Comparison of ENCODE assay signal across 9 cellular contexts in the genomic region with DNA sequence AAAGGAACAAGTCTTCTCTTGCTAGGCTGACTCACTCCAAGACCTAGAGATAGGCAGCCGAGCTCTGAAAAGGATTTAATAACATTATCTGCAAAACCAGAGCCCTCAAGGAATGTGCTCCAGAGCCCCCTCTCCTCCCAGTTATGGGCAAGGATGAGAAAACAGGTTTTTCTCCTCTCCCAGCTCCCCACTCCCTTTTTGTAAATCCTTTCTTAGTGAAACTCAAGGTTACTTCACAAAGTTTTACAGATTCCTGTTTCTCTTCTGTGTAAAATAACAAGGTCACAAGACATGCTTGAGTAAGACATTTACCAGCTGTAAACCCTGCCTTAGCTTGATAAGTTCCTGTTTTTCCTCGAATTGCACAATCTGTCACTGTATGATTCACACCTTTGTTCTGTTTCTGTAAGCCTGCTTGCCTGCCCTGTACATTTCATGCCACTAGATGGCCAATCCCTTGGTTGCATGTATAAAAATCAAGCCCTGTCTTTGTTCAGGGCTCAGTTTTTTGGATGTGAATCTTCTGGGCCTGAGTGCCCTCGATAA.
DNase-seq lines count a peak whose midpoint lies in the region; ATAC-seq, FAIRE-seq and TF ChIP-seq lines count a peak whose summit lies in the region.
"Had no signal": no experiment of that assay in that cellular context is flagged by ENCODE, and none has a peak within 500 bp of the region (broad histone marks: within the 10 kb centered on the region; RNA-seq: fewer than 3 reads in every experiment).

No MANE protein-coding gene starts in this region.

- no peak overlapping the region for H3K4me3 ChIP-seq in K562
- H3K4me3 ChIP-seq in neutrophil (ENCODE audit: low read depth in 1 of 2, low read length in 1 of 2), result peak overlapping the region in 1 of 2 experiments; percentile 29
- no peak overlapping the region for H3K4me3 ChIP-seq in tibial artery
- no peak overlapping the region for H3K4me3 ChIP-seq in prostate gland

- H3K36me3 Mint-ChIP-seq in effector memory CD8-positive, alpha-beta T cell (ENCODE audit: insufficient read depth), result no peaks in the 10 kb centered on the region

- peak; percentile 44 for DNase-seq in DMS 273 (lab: John Stamatoyannopoulos, UW; ENCODE audit: unreplicated experiment)
- DNase-seq in DMS 273 treated with DMSO at 0.1 percent for 48 hours (lab: John Stamatoyannopoulos, UW), result no peak
- DNase-seq in KBM-7, result peak; percentile 93
- DNase-seq in K562 (ENCODE audit: extremely low read depth in 1 of 4, low spot score in 3 of 4), result no peak
- no peak for DNase-seq in tibial artery
- no peak for DNase-seq in prostate gland (ENCODE audit: low spot score)
- DNase-seq in effector memory CD8-positive, alpha-beta T cell, result no peak

- no peak for TF ChIP-seq EP300 in K562 (IDR thresholded peaks at IDR 0.05; ENCODE audit: low read length)

- intact Hi-C loops in K562 (cut with micrococcal nuclease) (no loop called here), tibial artery (cut with DNase I; ENCODE audit: low total_unique reads) (no loop called here), prostate gland (cut with DNase I) (no loop called here)

- no peak overlapping the region for H2AFZ ChIP-seq in K562 (ENCODE audit: low read depth, low read length)

- 0% methylated on average over 3 of the region's 3 CpGs for WGBS in K562 (ENCODE audit: insufficient coverage, low coverage, missing lambda C conversion rate)
- 32% methylated on average over 3 of the region's 3 CpGs for WGBS in prostate gland

- no peaks in the 10 kb centered on the region for H3K4me1 Mint-ChIP-seq in effector memory CD8-positive, alpha-beta T cell (ENCODE audit: low read depth in 2 of 2)

- CTCF ChIA-PET in K562 (lab: Yijun Ruan, JAX; ENCODE audit: low intra/inter-chr PET ratio), result no interaction called here

- in situ Hi-C loops in KBM-7 (cut with MboI; ENCODE audit: low pct_unique_long_range_greater_than_20kb, low sequenced_read_pairs) (no loop called here), K562 (cut with MboI) (no loop called here)

- no peaks in the 10 kb centered on the region for H3K9me1 ChIP-seq in K562 (ENCODE audit: control insufficient read depth, insufficient read depth, low read length)

- POLR2A ChIA-PET in K562 (lab: Yijun Ruan, JAX), result no interaction called here

- H3K27me3 Mint-ChIP-seq in effector memory CD8-positive, alpha-beta T cell, result no peaks in the 10 kb centered on the region

- TF ChIP-seq POLR2A in K562 (conservative IDR thresholded peaks at IDR 0.05) (no peak), prostate gland (IDR thresholded peaks at IDR 0.05) (no peak)

- no peaks in the 10 kb centered on the region for H3K27me3 ChIP-seq in K562 (ENCODE audit: control insufficient read depth in 2 of 2, insufficient read depth in 2 of 2, low read length in 2 of 2)
- no peaks in the 10 kb centered on the region for H3K27me3 ChIP-seq in neutrophil
- no peaks in the 10 kb centered on the region for H3K27me3 ChIP-seq in tibial artery
- no peaks in the 10 kb centered on the region for H3K27me3 ChIP-seq in prostate gland (replicated peaks; ENCODE audit: insufficient read depth)

- H3K27ac ChIP-seq in K562 (ENCODE audit: extremely low read depth, low read depth, low read length) (no peak overlapping the region), neutrophil (peak overlapping the region; percentile 70), tibial artery (no peak overlapping the region), prostate gland (no peak overlapping the region)

- H3K4me1 ChIP-seq in K562 (replicated peaks in 1 of 2; ENCODE audit: control insufficient read depth in 2 of 2, insufficient read depth in 2 of 2, low read length in 2 of 2) (no peaks in the 10 kb centered on the region), neutrophil (ENCODE audit: control insufficient read depth in 1 of 2, insufficient read depth in 1 of 2, low read depth in 1 of 2, low read length in 1 of 2) (peaks cover 0 to 33% of the 10 kb centered on the region in 2 experiments), tibial artery (no peaks in the 10 kb centered on the region), prostate gland (replicated peaks) (no peaks in the 10 kb centered on the region)

- H3K4me3 Mint-ChIP-seq in effector memory CD8-positive, alpha-beta T cell, result no peak overlapping the region

- H3K9me3 ChIP-seq in K562 (replicated peaks; ENCODE audit: control insufficient read depth, insufficient read depth, low read depth, low read length), result no peaks in the 10 kb centered on the region
- no peaks in the 10 kb centered on the region for H3K9me3 ChIP-seq in neutrophil
- peaks cover 0 to 6% (median 0%) of the 10 kb centered on the region in 3 donors for H3K9me3 ChIP-seq in tibial artery
- no peaks in the 10 kb centered on the region for H3K9me3 ChIP-seq in prostate gland

- no peaks in the 10 kb centered on the region for H4K20me1 ChIP-seq in K562 (replicated peaks; ENCODE audit: control insufficient read depth, insufficient read depth, low read length)

- no peak for ATAC-seq in K562
- no peak for ATAC-seq in effector memory CD8-positive, alpha-beta T cell (replicated peaks)

- peak overlapping the region in 1 of 2 donors; percentile 70 for H3K27ac Mint-ChIP-seq in effector memory CD8-positive, alpha-beta T cell

- no peak for FAIRE-seq in K562 (lab: Jason Lieb, UNC)
- FAIRE-seq: A204.1 had no signal

- no TSS peak for BruUV-seq in K562 (replicated peaks; lab: Mats Ljungman, UMichigan)

- TF ChIP-seq CTCF in K562 (IDR thresholded peaks at IDR 0.05 in 2 of 3, conservative IDR thresholded peaks at IDR 0.05 in 1 of 3; ENCODE audit: insufficient read depth in 2 of 3, low read depth in 1 of 3, low read length in 3 of 3) (no peak; a peak in 1 of 6 replicates), neutrophil (IDR thresholded peaks at IDR 0.05) (peak; percentile 30), tibial artery (IDR thresholded peaks at IDR 0.05) (no peak), prostate gland (IDR thresholded peaks at IDR 0.05) (no peak)

- no peak overlapping the region for H3K4me2 ChIP-seq in K562 (ENCODE audit: insufficient read depth, low read length)

- no peaks in the 10 kb centered on the region for H3K79me2 ChIP-seq in K562 (ENCODE audit: control insufficient read depth, insufficient read depth, low read length)

- no peaks in the 10 kb centered on the region for H3K36me3 ChIP-seq in K562 (ENCODE audit: control insufficient read depth, insufficient read depth, low read length)
- no peaks in the 10 kb centered on the region for H3K36me3 ChIP-seq in neutrophil
- no peaks in the 10 kb centered on the region for H3K36me3 ChIP-seq in tibial artery
- no peaks in the 10 kb centered on the region for H3K36me3 ChIP-seq in prostate gland

- no peak for TF ChIP-seq RAD21 in K562 (CRISPR knock-in tag; conservative IDR thresholded peaks at IDR 0.05 in 1 of 2, IDR thresholded peaks at IDR 0.05 in 1 of 2)

- no peak overlapping the region for H3K9ac ChIP-seq in K562 (ENCODE audit: insufficient read depth in 1 of 2, low read depth in 2 of 2, low read length in 2 of 2)

- H3K9me3 Mint-ChIP-seq in effector memory CD8-positive, alpha-beta T cell, result peaks cover 7 to 8% of the 10 kb centered on the region in 2 donors

TF ChIP-seq in K562, 482 proteins besides CTCF, POLR2A, EP300 and RAD21:
- no peak for TF ChIP-seq CEBPG (CRISPR knock-in tag; IDR thresholded peaks at IDR 0.05)
- TF ChIP-seq CEBPG (tag; conservative IDR thresholded peaks at IDR 0.05 in 1 of 2, IDR thresholded peaks at IDR 0.05 in 1 of 2), result peak in 1 of 2 experiments; percentile 40; a peak in 2 of 4 replicates
- TF ChIP-seq PHF8 (IDR thresholded peaks at IDR 0.05; ENCODE audit: borderline replicate concordance, low read length), result no peak
- TF ChIP-seq ARID1B (IDR thresholded peaks at IDR 0.05), result no peak
- peak; percentile 46 for TF ChIP-seq CEBPB (tag; IDR thresholded peaks at IDR 0.05)

Comparison
In these comparisons a context has a peak if more than half of its experiments do, and no peak if none do; other contexts are left out.
1. DNase-seq: peak in DMS 273 (single experiment) and KBM-7 (single experiment); none in DMS 273 treated with DMSO at 0.1 percent for 48 hours (single experiment), K562 (0 of 4), tibial artery (0 of 2), prostate gland (single experiment) and effector memory CD8-positive, alpha-beta T cell (0 of 3).